In the genomic region with DNA sequence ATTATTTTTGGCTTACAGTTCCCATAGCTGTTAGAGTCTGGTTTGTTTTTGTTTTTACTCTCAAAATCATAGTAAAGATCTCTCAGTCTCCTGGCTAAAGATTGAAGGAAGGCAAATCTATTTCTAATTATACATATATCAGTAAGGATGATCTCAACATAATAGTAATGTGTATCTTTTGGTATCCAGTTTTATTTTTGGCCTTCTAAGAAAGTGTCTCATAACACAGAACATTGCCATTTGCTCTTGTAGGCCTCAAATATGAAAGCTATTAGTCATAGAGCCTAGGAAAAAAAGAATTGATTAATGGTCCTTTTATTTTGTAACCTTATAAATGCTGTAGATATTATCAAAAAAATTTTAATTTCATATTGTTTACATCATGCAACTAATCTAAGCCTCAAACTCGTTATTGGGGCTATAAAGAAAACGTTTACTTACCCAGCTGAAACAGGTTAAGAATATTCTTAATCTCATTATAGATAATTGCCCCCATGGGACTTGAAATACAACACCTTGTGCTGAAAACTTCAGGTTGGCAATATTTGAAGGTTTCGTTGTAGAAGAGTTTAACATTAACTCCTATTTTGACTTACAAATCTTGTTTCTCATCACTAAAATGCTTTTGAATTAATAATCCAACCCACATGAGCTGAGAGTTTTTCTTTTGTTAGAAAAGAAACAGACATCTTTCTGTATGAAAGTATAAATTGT, we compare ENCODE assay signal across 12 cellular contexts. TPM values are rescaled to one million over a fixed set of nuclear protein-coding genes. Genes with fewer than 3 reads are reported as not detected.
"Had no signal": no experiment of that assay in that cellular context is flagged by ENCODE, and none has a peak within 500 bp of the region (broad histone marks: within the 10 kb centered on the region; RNA-seq: fewer than 3 reads in every experiment).

No MANE protein-coding gene starts in this region.

- H3K27ac Mint-ChIP-seq: activated CD4-positive, alpha-beta memory T cell treated with anti-CD3 and anti-CD28 coated beads for 36 hours had no signal

- H3K9me3 ChIP-seq: tibial artery, uterus had no signal

- H3K36me3 ChIP-seq: uterus had no signal

- H3K4me3 Mint-ChIP-seq: activated CD4-positive, alpha-beta memory T cell treated with anti-CD3 and anti-CD28 coated beads for 36 hours; neural crest cell had no signal

- H3K4me1 ChIP-seq: parathyroid adenoma, tibial artery, uterus had no signal

- H2AFZ ChIP-seq: hepatocyte, parathyroid adenoma had no signal

- H3K4me3 ChIP-seq: hepatocyte, tibial artery, uterus had no signal

- H3K9ac ChIP-seq: parathyroid adenoma had no signal

- ATAC-seq: left ventricle myocardium superior had no signal

- H3K9me3 Mint-ChIP-seq: activated CD4-positive, alpha-beta memory T cell treated with anti-CD3 and anti-CD28 coated beads for 36 hours; neural crest cell had no signal

- H3K27me3 ChIP-seq: hepatocyte, tibial artery, uterus had no signal

- DNase-seq: activated CD4-positive, alpha-beta memory T cell treated with anti-CD3 and anti-CD28 coated beads for 36 hours; activated CD4-positive, alpha-beta T cell treated with anti-CD3 and anti-CD28 coated beads for 1 hour; activated naive CD4-positive, alpha-beta T cell; effector memory CD4-positive, alpha-beta T cell; left ventricle myocardium superior; small intestine; tibial artery; uterus had no signal

- H3K4me1 Mint-ChIP-seq: neural crest cell had no signal

- H3K27ac ChIP-seq: epithelial cell of prostate, hepatocyte, parathyroid adenoma, tibial artery, uterus had no signal

- H3K4me2 ChIP-seq: hepatocyte had no signal

- H3K79me2 ChIP-seq: parathyroid adenoma had no signal

- H3K27me3 Mint-ChIP-seq: activated CD4-positive, alpha-beta memory T cell treated with anti-CD3 and anti-CD28 coated beads for 36 hours had no signal

RNA-seq across cellular contexts. Expression of a gene that starts 54.3 kb away (rescaled TPM):
- polyA plus RNA-seq: hepatocyte had no signal
